15 cellular contexts compared by ENCODE assay signal in the genomic region with DNA sequence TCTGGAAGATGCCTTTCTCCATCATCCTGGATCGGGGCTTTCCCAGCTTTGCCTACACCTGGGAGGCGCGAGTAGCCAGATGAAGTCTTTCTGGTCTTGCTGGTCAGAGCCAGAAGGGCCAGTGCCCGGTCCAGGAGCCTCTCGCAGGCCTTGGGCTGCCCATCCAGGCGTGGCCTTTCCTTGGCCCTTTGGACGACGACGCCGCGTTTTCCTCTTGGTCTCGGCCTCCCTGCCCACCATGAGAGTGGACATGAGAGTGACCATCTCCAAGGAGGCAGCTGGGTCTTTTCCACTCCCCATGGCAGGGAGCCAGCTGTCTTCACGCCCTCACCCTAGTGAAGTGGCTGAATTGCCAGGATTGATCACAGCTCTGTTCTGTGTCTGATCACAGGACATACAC. TPM values are rescaled to one million over a fixed set of nuclear protein-coding genes. Genes with fewer than 3 reads are reported as not detected.
DNase-seq lines count a peak whose midpoint lies in the region; ATAC-seq and TF ChIP-seq lines count a peak whose summit lies in the region.
"Had no signal": no experiment of that assay in that cellular context is flagged by ENCODE, and none has a peak within 500 bp of the region (broad histone marks: within the 10 kb centered on the region; RNA-seq: fewer than 3 reads in every experiment).

No MANE protein-coding gene starts in this region.

- no peaks in the 10 kb centered on the region for H3K27me3 Mint-ChIP-seq in T-helper 17 cell
- H3K27me3 Mint-ChIP-seq in naive thymus-derived CD8-positive, alpha-beta T cell, result no peaks in the 10 kb centered on the region
- H3K27me3 Mint-ChIP-seq: CD4-positive, alpha-beta T cell had no signal

- H3K27ac ChIP-seq in cardiac muscle cell, result peak overlapping the region; percentile 42
- H3K27ac ChIP-seq in mesenchymal stem cell (ENCODE audit: low read length, poor library complexity, severe bottlenecking), result no peak overlapping the region
- H3K27ac ChIP-seq: HL-60 had no signal

- no peak for ATAC-seq in Right ventricle myocardium inferior
- no peak for ATAC-seq in T-helper 17 cell
- ATAC-seq in naive thymus-derived CD8-positive, alpha-beta T cell, result no peak
- ATAC-seq: GM12878, GM23338 had no signal

- no peak for TF ChIP-seq CTCF in cardiac muscle cell (IDR thresholded peaks at IDR 0.05; ENCODE audit: low read depth, low read length)

- H3K4me3 ChIP-seq in cardiac muscle cell (no peak overlapping the region), mesenchymal stem cell (ENCODE audit: insufficient read depth in 1 of 2, low read depth in 1 of 2, low read length in 2 of 2) (no peak overlapping the region)
- H3K4me3 ChIP-seq: GM12878, GM23338 had no signal

- H2AFZ ChIP-seq in mesenchymal stem cell (ENCODE audit: low read depth, low read length), result no peak overlapping the region
- H2AFZ ChIP-seq: GM23338 had no signal

- H3K36me3 Mint-ChIP-seq in T-helper 17 cell (ENCODE audit: low read depth), result peaks cover 2% of the 10 kb centered on the region
- peaks cover 0 to 18% (median 2%) of the 10 kb centered on the region in 3 donors for H3K36me3 Mint-ChIP-seq in naive thymus-derived CD8-positive, alpha-beta T cell

- H2AK5ac ChIP-seq in mesenchymal stem cell (ENCODE audit: low read length, severe bottlenecking), result no peak overlapping the region

- H3K4me1 Mint-ChIP-seq in T-helper 17 cell, result peaks cover 38% of the 10 kb centered on the region
- peaks cover 31 to 64% (median 47%) of the 10 kb centered on the region in 4 donors for H3K4me1 Mint-ChIP-seq in naive thymus-derived CD8-positive, alpha-beta T cell

- no peaks in the 10 kb centered on the region for H3K36me3 ChIP-seq in cardiac muscle cell
- H3K36me3 ChIP-seq in mesenchymal stem cell (ENCODE audit: control insufficient read depth in 1 of 2, insufficient read depth in 2 of 2, low read depth in 1 of 2, low read length in 2 of 2), result peaks cover 18 to 50% of the 10 kb centered on the region in 2 experiments

- intact Hi-C loops in Right ventricle myocardium inferior (cut with DNase I), result no loop called here

- peaks cover 17% of the 10 kb centered on the region for H3K4me1 ChIP-seq in cardiac muscle cell (ENCODE audit: low read depth)
- H3K4me1 ChIP-seq in mesenchymal stem cell (ENCODE audit: control insufficient read depth, insufficient read depth, low read depth, low read length), result peaks cover 42% of the 10 kb centered on the region

- H3K4me3 Mint-ChIP-seq in T-helper 17 cell, result no peak overlapping the region
- no peak overlapping the region for H3K4me3 Mint-ChIP-seq in naive thymus-derived CD8-positive, alpha-beta T cell

- H3K9me3 Mint-ChIP-seq in naive thymus-derived CD8-positive, alpha-beta T cell, result no peaks in the 10 kb centered on the region
- H3K9me3 Mint-ChIP-seq: CD4-positive, alpha-beta T cell; GM23338 had no signal

- H4K8ac ChIP-seq in mesenchymal stem cell (ENCODE audit: low read length), result no peak overlapping the region

- H2BK120ac ChIP-seq in mesenchymal stem cell (ENCODE audit: low read depth, low read length), result no peak overlapping the region

- H3K4me2 ChIP-seq in mesenchymal stem cell (ENCODE audit: low read length, poor library complexity, severe bottlenecking), result no peak overlapping the region
- H3K4me2 ChIP-seq: GM23338 had no signal

- H3K4ac ChIP-seq in mesenchymal stem cell (ENCODE audit: low read depth in 1 of 2, low read length in 2 of 2), result no peak overlapping the region

- peaks cover 38% of the 10 kb centered on the region for H3K79me1 ChIP-seq in mesenchymal stem cell (replicated peaks; ENCODE audit: low read length, poor library complexity, severe bottlenecking)

- H3K27me3 ChIP-seq in cardiac muscle cell (no peaks in the 10 kb centered on the region), mesenchymal stem cell (ENCODE audit: control insufficient read depth in 1 of 2, insufficient read depth in 1 of 2, low read length in 2 of 2) (no peaks in the 10 kb centered on the region)

- no peak overlapping the region for H3K14ac ChIP-seq in mesenchymal stem cell (ENCODE audit: low read length in 2 of 2)

- H3K23ac ChIP-seq in mesenchymal stem cell (ENCODE audit: low read length in 2 of 2), result no peak overlapping the region

- no peak overlapping the region for H4K91ac ChIP-seq in mesenchymal stem cell (ENCODE audit: low read length)

- POLR2A ChIA-PET in naive thymus-derived CD8-positive, alpha-beta T cell (lab: Charles Lee), result interaction anchor here (1.1 to 1.2 kb wide), 2 partner anchors 47 to 57 kb away, joined by 3 to 5 read pairs; no protein-coding TSS in a partner anchor

- H2BK15ac ChIP-seq in mesenchymal stem cell (ENCODE audit: low read depth, poor library complexity, severe bottlenecking), result no peak overlapping the region

- no peak overlapping the region for H3K9ac ChIP-seq in mesenchymal stem cell (ENCODE audit: low read length)

- WGBS in mesenchymal stem cell, result 97% methylated on average over 13 of the region's 13 CpGs

- H3K18ac ChIP-seq in mesenchymal stem cell (ENCODE audit: low read depth in 1 of 2, low read length in 2 of 2), result no peak overlapping the region

- no peaks in the 10 kb centered on the region for H3K9me3 ChIP-seq in cardiac muscle cell (ENCODE audit: low read depth)
- no peaks in the 10 kb centered on the region for H3K9me3 ChIP-seq in T-helper 17 cell (ENCODE audit: control insufficient read depth, low read length, poor library complexity, severe bottlenecking)
- H3K9me3 ChIP-seq in mesenchymal stem cell (ENCODE audit: control insufficient read depth, low read length), result no peaks in the 10 kb centered on the region

- H2BK5ac ChIP-seq in mesenchymal stem cell (ENCODE audit: low read depth, low read length, poor library complexity, severe bottlenecking), result no peak overlapping the region

- no peak overlapping the region for H2BK12ac ChIP-seq in mesenchymal stem cell (ENCODE audit: low read length in 2 of 2)

- peak overlapping the region; percentile 97 for H3K27ac Mint-ChIP-seq in T-helper 17 cell
- peak overlapping the region in 7 of 10 donors; percentile 28 to 79 (median 55) for H3K27ac Mint-ChIP-seq in naive thymus-derived CD8-positive, alpha-beta T cell
- H3K27ac Mint-ChIP-seq: GM23338 had no signal

- DNase-seq in cardiac muscle cell (ENCODE audit: low read depth in 1 of 2, low spot score in 1 of 2), result no peak
- no peak for DNase-seq in Right ventricle myocardium inferior (ENCODE audit: missing footprints)
- DNase-seq in T-helper 17 cell, result no peak
- peak in 1 of 10 donors; percentile 55 for DNase-seq in naive thymus-derived CD8-positive, alpha-beta T cell
- DNase-seq in activated naive CD4-positive, alpha-beta T cell treated with anti-CD3 and anti-CD28 coated beads, Interleukin-2, amount 50 U/mL, for 16 hours, result no peak
- no peak for DNase-seq in activated gamma-delta T cell treated with Interleukin-2 at 50 U/mL for 16 hours
- no peak for DNase-seq in mesenchymal stem cell
- DNase-seq: 8988T; C1 segment of cervical spinal cord; CD4-positive, alpha-beta T cell; DMS79; H7 had no signal

RNA-seq across cellular contexts. Expression of a gene that starts 3.5 kb away (rescaled TPM):
- total RNA-seq in cardiac muscle cell (178 and 202 TPM in 2 replicates), Right ventricle myocardium inferior (27.8 TPM), T-helper 17 cell (10 to 100 TPM; 21.8 to 24.5 TPM)
- polyA plus RNA-seq in cardiac muscle cell, result 69.6 and 83.1 TPM in 2 replicates
- 10 to 100 TPM; 25.9 to 30.2 TPM for total RNA-seq in naive thymus-derived CD8-positive, alpha-beta T cell
- polyA plus RNA-seq in naive thymus-derived CD8-positive, alpha-beta T cell, result 10 to 100 TPM in 2 of 3 donors, 1 to 10 TPM in 1; 9.0 to 13.0 (median 11.6) TPM
- polyA plus RNA-seq in mesenchymal stem cell (2013, experiment 1 of 2), result 25.0 TPM
- 26.7 TPM for polyA plus RNA-seq in mesenchymal stem cell (2013, experiment 2 of 2)

RNA-seq across cellular contexts. Expression of a gene that starts 11.8 kb away (rescaled TPM):
- total RNA-seq in cardiac muscle cell, result 0.51 TPM in 1 of 2 replicates, not detected in the other
- 0.23 and 1.2 TPM in 2 replicates for polyA plus RNA-seq in cardiac muscle cell
- total RNA-seq in Right ventricle myocardium inferior, result 0.41 TPM
- total RNA-seq in T-helper 17 cell, result 100 to 1,000 TPM; 131 to 165 TPM
- total RNA-seq in naive thymus-derived CD8-positive, alpha-beta T cell, result 10 to 100 TPM; 70.1 to 78.6 TPM
- polyA plus RNA-seq in naive thymus-derived CD8-positive, alpha-beta T cell, result 1 to 10 TPM; 4.8 to 8.6 (median 7.3) TPM
- polyA plus RNA-seq in mesenchymal stem cell (2013, experiment 1 of 2), result not detected
- 0.01 TPM for polyA plus RNA-seq in mesenchymal stem cell (2013, experiment 2 of 2)

RNA-seq across cellular contexts. Expression of a gene that starts 38.8 kb away (rescaled TPM):
- total RNA-seq in cardiac muscle cell, result 45.6 and 69.5 TPM in 2 replicates
- 35.7 and 46.8 TPM in 2 replicates for polyA plus RNA-seq in cardiac muscle cell
- total RNA-seq in Right ventricle myocardium inferior, result 50.0 TPM
- total RNA-seq in T-helper 17 cell, result 100 to 1,000 TPM; 353 to 409 TPM
- total RNA-seq in naive thymus-derived CD8-positive, alpha-beta T cell, result 100 to 1,000 TPM; 332 to 337 TPM
- polyA plus RNA-seq in naive thymus-derived CD8-positive, alpha-beta T cell, result 100 to 1,000 TPM; 195 to 233 (median 206) TPM
- 36.5 TPM for polyA plus RNA-seq in mesenchymal stem cell (2013, experiment 1 of 2)
- polyA plus RNA-seq in mesenchymal stem cell (2013, experiment 2 of 2), result 37.3 TPM

RNA-seq across cellular contexts. Expression of a gene that starts 53.5 kb away (rescaled TPM):
- total RNA-seq in cardiac muscle cell, result 149 and 186 TPM in 2 replicates
- 157 and 176 TPM in 2 replicates for polyA plus RNA-seq in cardiac muscle cell
- total RNA-seq in Right ventricle myocardium inferior, result 190 TPM
- 100 to 1,000 TPM; 108 to 127 TPM for total RNA-seq in T-helper 17 cell
- 100 to 1,000 TPM; 102 to 107 TPM for total RNA-seq in naive thymus-derived CD8-positive, alpha-beta T cell
- 100 to 1,000 TPM; 152 to 198 (median 170) TPM for polyA plus RNA-seq in naive thymus-derived CD8-positive, alpha-beta T cell
- polyA plus RNA-seq in mesenchymal stem cell (2013, experiment 1 of 2), result 114 TPM
- 114 TPM for polyA plus RNA-seq in mesenchymal stem cell (2013, experiment 2 of 2)

RNA-seq across cellular contexts. Expression of a gene that starts 59.6 kb away (rescaled TPM):
- total RNA-seq in cardiac muscle cell (0.09 and 0.70 TPM in 2 replicates), Right ventricle myocardium inferior (0.32 TPM), T-helper 17 cell (not detected)
- polyA plus RNA-seq in cardiac muscle cell, result 0.57 TPM in 1 of 2 replicates, not detected in the other
- under 1 TPM; 0.16 to 0.29 TPM for total RNA-seq in naive thymus-derived CD8-positive, alpha-beta T cell
- under 1 TPM in 2 of 3 donors, not detected in 1; 0.15 to 0.47 TPM for polyA plus RNA-seq in naive thymus-derived CD8-positive, alpha-beta T cell
- 2.0 TPM for polyA plus RNA-seq in mesenchymal stem cell (2013, experiment 1 of 2)
- 1.4 TPM for polyA plus RNA-seq in mesenchymal stem cell (2013, experiment 2 of 2)

Comparison
In these comparisons a context has a peak if more than half of its experiments do, and no peak if none do; other contexts are left out.
1. RNA of a gene that starts 11.8 kb away (total RNA-seq): 131 to 165 TPM in T-helper 17 cell and 70.1 to 78.6 TPM in naive thymus-derived CD8-positive, alpha-beta T cell; 0.51 TPM in cardiac muscle cell and 0.41 TPM in Right ventricle myocardium inferior (single experiment); every median in the first group is over 10 times any median in the second.